Comparison of ENCODE assay signal across 17 cellular contexts in the genomic region with DNA sequence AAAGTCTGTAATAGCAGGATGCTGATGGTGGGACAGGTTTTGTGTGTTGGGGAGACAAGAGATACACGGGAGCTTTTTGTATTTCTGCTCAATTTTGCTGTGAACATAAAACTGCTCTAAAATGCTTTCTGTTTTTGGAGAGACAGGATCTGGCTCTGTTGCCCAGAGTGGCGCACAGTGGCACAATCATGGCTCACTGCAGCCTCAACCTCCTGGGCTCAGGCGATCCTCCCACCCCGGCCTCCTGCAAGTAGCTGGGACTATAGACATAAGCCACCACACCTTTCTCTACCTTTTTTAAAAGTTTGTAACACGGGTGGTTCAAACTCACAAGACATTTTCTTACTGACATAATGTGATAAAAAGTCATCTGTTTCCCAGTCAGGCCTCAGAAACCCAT. TPM values are rescaled to one million over a fixed set of nuclear protein-coding genes. Genes with fewer than 3 reads are reported as not detected.
DNase-seq lines count a peak whose midpoint lies in the region; ATAC-seq, FAIRE-seq and TF ChIP-seq lines count a peak whose summit lies in the region.
"Had no signal": no experiment of that assay in that cellular context is flagged by ENCODE, and none has a peak within 500 bp of the region (broad histone marks: within the 10 kb centered on the region; RNA-seq: fewer than 3 reads in every experiment).

No MANE protein-coding gene starts in this region.

- POLR2A ChIA-PET in K562 (lab: Yijun Ruan, JAX) = interaction anchor here (0.6 to 3.1 kb wide), 4 partner anchors 9 to 14 kb away, joined by 3 to 14 read pairs (median 4); a partner anchor contains a TSS

- H3K9me3 ChIP-seq in K562 (replicated peaks; ENCODE audit: control insufficient read depth, insufficient read depth, low read depth, low read length) (no peaks in the 10 kb centered on the region; the same call in 1 of the 2 replicates), neural progenitor cell (ENCODE audit: low read depth) (no peaks in the 10 kb centered on the region), thyroid gland (no peaks in the 10 kb centered on the region)

- peaks cover 16% of the 10 kb centered on the region for H3K9me3 Mint-ChIP-seq in T-helper 1 cell treated with Interleukin-12 subunit alpha and Interleukin-12 subunit beta and Interleukin-4 antibody, amounts not matched to agents 30 μg/mL and 1 μg/mL, for 36 hours
- peaks cover 12% of the 10 kb centered on the region for H3K9me3 Mint-ChIP-seq in neural progenitor cell

- H3K4me3 ChIP-seq in K562 (no peak overlapping the region), neural progenitor cell (no peak overlapping the region), thyroid gland (replicated peaks in 1 of 3) (no peak overlapping the region)
- H3K4me3 ChIP-seq: dorsolateral prefrontal cortex, lung had no signal

- in situ Hi-C loops in K562 (cut with MboI) = no loop called here

- no TSS peak for BruUV-seq in K562 (replicated peaks; lab: Mats Ljungman, UMichigan)

- no peaks in the 10 kb centered on the region for H3F3A ChIP-seq in neural progenitor cell (ENCODE audit: low read depth)

- H3K79me2 ChIP-seq in K562 (ENCODE audit: control insufficient read depth, insufficient read depth, low read length) (peaks cover 95% of the 10 kb centered on the region), neural progenitor cell (ENCODE audit: low read depth) (peaks cover 73% of the 10 kb centered on the region)

- intact Hi-C loops in K562 (cut with micrococcal nuclease) (no loop called here), thyroid gland (cut with DNase I) (no loop called here)

- peaks cover 10% of the 10 kb centered on the region for H3K9me1 ChIP-seq in K562 (ENCODE audit: control insufficient read depth, insufficient read depth, low read length)

- no peak overlapping the region for H3K4me3 Mint-ChIP-seq in T-helper 1 cell treated with Interleukin-12 subunit alpha and Interleukin-12 subunit beta and Interleukin-4 antibody, amounts not matched to agents 30 μg/mL and 1 μg/mL, for 36 hours
- H3K4me3 Mint-ChIP-seq in neural progenitor cell = no peak overlapping the region
- H3K4me3 Mint-ChIP-seq: activated T-cell treated with anti-CD3 and anti-CD28 coated beads, Interleukin-2, amount 50 U/mL, for 72 hours had no signal

- 0 out of 4 replicates have a peak overlapping the region, but pooled peaks of 1 of the 2 experiments have one; percentile 38 for H3K9ac ChIP-seq in K562 (ENCODE audit: insufficient read depth in 1 of 2, low read depth in 2 of 2, low read length in 2 of 2)
- H3K9ac ChIP-seq in neural progenitor cell = no peak overlapping the region

- H3K27me3 ChIP-seq in K562 (ENCODE audit: control insufficient read depth in 2 of 2, insufficient read depth in 2 of 2, low read length in 2 of 2) (no peaks in the 10 kb centered on the region), neural progenitor cell (no peaks in the 10 kb centered on the region), thyroid gland (no peaks in the 10 kb centered on the region)
- H3K27me3 ChIP-seq: dorsolateral prefrontal cortex had no signal

- no peak for FAIRE-seq in K562 (lab: Jason Lieb, UNC)
- FAIRE-seq: G401.6, TTC549 had no signal

- CTCF ChIA-PET in K562 (lab: Yijun Ruan, JAX; ENCODE audit: low intra/inter-chr PET ratio) = no interaction called here

- H3K4me2 ChIP-seq in K562 (ENCODE audit: insufficient read depth, low read length) (no peak overlapping the region), neural progenitor cell (no peak overlapping the region)

- H3K27ac ChIP-seq in K562 (ENCODE audit: extremely low read depth, low read depth, low read length) = no peak overlapping the region
- no peak overlapping the region for H3K27ac ChIP-seq in neural progenitor cell
- H3K27ac ChIP-seq in thyroid gland = peak overlapping the region; percentile 73 to 91 (median 78)

- peaks cover 53 to 66% of the 10 kb centered on the region in 2 experiments for H3K4me1 ChIP-seq in K562 (replicated peaks in 1 of 2; ENCODE audit: control insufficient read depth in 2 of 2, insufficient read depth in 2 of 2, low read length in 2 of 2)
- peaks cover 15% of the 10 kb centered on the region for H3K4me1 ChIP-seq in neural progenitor cell
- peaks cover 98 to 100% of the 10 kb centered on the region in 2 donors for H3K4me1 ChIP-seq in thyroid gland

- TF ChIP-seq EP300 in K562 (IDR thresholded peaks at IDR 0.05; ENCODE audit: low read length) = no peak

- H3K36me3 ChIP-seq in K562 (ENCODE audit: control insufficient read depth, insufficient read depth, low read length) (peaks cover 15% of the 10 kb centered on the region; the same call in 2 of the 3 replicates), neural progenitor cell (no peaks in the 10 kb centered on the region), thyroid gland (no peaks in the 10 kb centered on the region)

- H2AFZ ChIP-seq in K562 (ENCODE audit: low read depth, low read length) (no peak overlapping the region), neural progenitor cell (replicated peaks) (no peak overlapping the region)

- ATAC-seq in K562 (no peak), GM18505 (IDR thresholded peaks at IDR 0.05; ENCODE audit: unreplicated experiment) (no peak)
- ATAC-seq: activated T-cell treated with anti-CD3 and anti-CD28 coated beads, Interleukin-2, amount 50 U/mL, for 72 hours had no signal

- no peaks in the 10 kb centered on the region for H3K27me3 Mint-ChIP-seq in T-helper 1 cell treated with Interleukin-12 subunit alpha and Interleukin-12 subunit beta and Interleukin-4 antibody, amounts not matched to agents 30 μg/mL and 1 μg/mL, for 36 hours (ENCODE audit: low read depth)
- H3K27me3 Mint-ChIP-seq in neural progenitor cell (ENCODE audit: insufficient read depth, low read depth) = no peaks in the 10 kb centered on the region

- 83% methylated on average over 5 of the region's 5 CpGs for WGBS in K562 (ENCODE audit: insufficient coverage, low coverage, missing lambda C conversion rate)
- 86 to 88% methylated on average over 5 of the region's 5 CpGs for WGBS in thyroid gland, 2 donors

- no peak for TF ChIP-seq POLR2A in K562 (conservative IDR thresholded peaks at IDR 0.05)
- TF ChIP-seq POLR2A in thyroid gland (IDR thresholded peaks at IDR 0.05) = no peak
- no peak for TF ChIP-seq POLR2A in GM18505 (IDR thresholded peaks at IDR 0.05; ENCODE audit: borderline replicate concordance, extremely low read depth, insufficient read depth, insufficient read length)

- DNase-seq in T-helper 1 cell (no peak), K562 (ENCODE audit: extremely low read depth in 1 of 4, low spot score in 3 of 4) (no peak), neural progenitor cell (ENCODE audit: low spot score) (no peak), thyroid gland (no peak)
- DNase-seq in activated CD8-positive, alpha-beta memory T cell treated with anti-CD3 and anti-CD28 coated beads, Interleukin-2, amount 50 U/mL, for 4 hours = no peak
- no peak for DNase-seq in activated CD4-positive, alpha-beta T cell treated with anti-CD3 and anti-CD28 coated beads for 1 hour
- DNase-seq: 8988T; activated CD4-positive, alpha-beta T cell treated with anti-CD3 and anti-CD28 coated beads, Interleukin-2, amount 50 U/mL, for 4 hours; activated T-cell treated with anti-CD3 and anti-CD28 coated beads, Interleukin-2, amount 50 U/mL, for 72 hours; amygdala; dorsolateral prefrontal cortex; SHP77 treated with DMSO at 0.1 percent for 48 hours had no signal

- TF ChIP-seq CTCF in K562 (IDR thresholded peaks at IDR 0.05 in 2 of 3, conservative IDR thresholded peaks at IDR 0.05 in 1 of 3; ENCODE audit: insufficient read depth in 2 of 3, low read depth in 1 of 3, low read length in 3 of 3) (no peak), neural progenitor cell (IDR thresholded peaks at IDR 0.05) (no peak), thyroid gland (IDR thresholded peaks at IDR 0.05) (no peak)

- H3K4me1 Mint-ChIP-seq in T-helper 1 cell treated with Interleukin-12 subunit alpha and Interleukin-12 subunit beta and Interleukin-4 antibody, amounts not matched to agents 30 μg/mL and 1 μg/mL, for 36 hours (ENCODE audit: low read depth) = peaks cover 20% of the 10 kb centered on the region
- peaks cover 25% of the 10 kb centered on the region for H3K4me1 Mint-ChIP-seq in neural progenitor cell

- peak overlapping the region; percentile 4 for H3K27ac Mint-ChIP-seq in T-helper 1 cell treated with Interleukin-12 subunit alpha and Interleukin-12 subunit beta and Interleukin-4 antibody, amounts not matched to agents 30 μg/mL and 1 μg/mL, for 36 hours
- peak overlapping the region; percentile 32 for H3K27ac Mint-ChIP-seq in neural progenitor cell
- H3K27ac Mint-ChIP-seq: activated T-cell treated with anti-CD3 and anti-CD28 coated beads, Interleukin-2, amount 50 U/mL, for 72 hours had no signal

- H3K36me3 Mint-ChIP-seq in T-helper 1 cell treated with Interleukin-12 subunit alpha and Interleukin-12 subunit beta and Interleukin-4 antibody, amounts not matched to agents 30 μg/mL and 1 μg/mL, for 36 hours (ENCODE audit: low read depth) = peaks cover 17% of the 10 kb centered on the region
- peaks cover 26% of the 10 kb centered on the region for H3K36me3 Mint-ChIP-seq in neural progenitor cell

- H4K20me1 ChIP-seq in K562 (replicated peaks; ENCODE audit: control insufficient read depth, insufficient read depth, low read length) (peaks cover 26% of the 10 kb centered on the region), neural progenitor cell (ENCODE audit: low read depth) (no peaks in the 10 kb centered on the region)

- no peak for TF ChIP-seq RAD21 in K562 (CRISPR knock-in tag; conservative IDR thresholded peaks at IDR 0.05 in 1 of 2, IDR thresholded peaks at IDR 0.05 in 1 of 2)

TF ChIP-seq in K562, 482 proteins besides CTCF, POLR2A, EP300 and RAD21 (continues in another document):
- TF ChIP-seq MED1 (CRISPR knock-in tag; IDR thresholded peaks at IDR 0.05; ENCODE audit: borderline replicate concordance) = no peak

RNA-seq across cellular contexts. Expression of a gene that starts 14.3 kb away (rescaled TPM):
- 58.2 and 65.5 TPM in 2 replicates for total RNA-seq in K562 (2011; cell fraction: chromatin; rRNA removed; ENCODE audit: low replicate concordance)
- total RNA-seq in K562 (2011; cell fraction: nucleolus; rRNA removed) = 39.9 and 41.2 TPM in 2 replicates
- total RNA-seq in K562 (2011; cell fraction: nucleoplasm; rRNA removed) = 52.9 and 82.7 TPM in 2 replicates
- total RNA-seq in K562 (2014; rRNA removed) = 10.2 and 19.6 TPM in 2 replicates
- total RNA-seq in K562 (2014; rRNA removed; fragmentation: Illumina TruSeq; extraction: Trizol) = 13.8 and 15.2 TPM in 2 replicates
- total RNA-seq in K562 (2015; rRNA removed; fragmentation: Illumina TruSeq; extraction: Trizol) = 16.0 and 17.5 TPM in 2 replicates
- 44.7 and 45.6 TPM in 2 replicates for total RNA-seq in K562 (2021)
- 17.1 and 37.9 TPM in 2 replicates for polyA plus RNA-seq in K562 (2011; rRNA removed)
- 15.4 and 27.7 TPM in 2 replicates for polyA plus RNA-seq in K562 (2011; cell fraction: cytosol; rRNA removed)
- 24.4 and 31.2 TPM in 2 replicates for polyA plus RNA-seq in K562 (2011; cell fraction: nucleus; rRNA removed)
- 20.5 and 29.6 TPM in 2 replicates for polyA plus RNA-seq in K562 (2012)
- polyA plus RNA-seq in K562 (2014; fragmentation: Illumina TruSeq; extraction: Trizol) = 26.9 and 27.4 TPM in 2 replicates
- polyA plus RNA-seq in K562 (2014; fragmentation: Nextera tagmentation; extraction: Ambion mirVana) = 1 to 10 TPM; 7.1 to 8.8 TPM
- 15.8 and 18.7 TPM in 2 replicates for polyA plus RNA-seq in K562 (2014; rRNA removed)
- 30.2 and 46.2 TPM in 2 replicates for polyA minus RNA-seq in K562 (2011; rRNA and poly(A)+ RNA removed)
- polyA minus RNA-seq in K562 (2011; cell fraction: cytosol; rRNA and poly(A)+ RNA removed) = 19.4 and 34.7 TPM in 2 replicates
- polyA minus RNA-seq in K562 (2011; cell fraction: nucleus; rRNA and poly(A)+ RNA removed) = 24.1 and 55.8 TPM in 2 replicates
- 9.9 and 10.7 TPM in 2 replicates for total RNA-seq in neural progenitor cell (ENCODE audit: low replicate concordance)
- total RNA-seq in thyroid gland = 100 to 1,000 TPM in 2 of 4 donors, 10 to 100 TPM in 2; 86.1 to 143 (median 103) TPM

Comparison
In these comparisons a context has a peak if more than half of its experiments do, and no peak if none do; other contexts are left out.
1. H3K27ac ChIP-seq: peak in thyroid gland (3 of 3); none in K562 (single experiment) and neural progenitor cell (single experiment).